8 cellular contexts compared by ENCODE assay signal in genomic region chr1:42846257-42847110, GRCh38. TPM values are rescaled to one million over a fixed set of nuclear protein-coding genes. Genes with fewer than 3 reads are reported as not detected.
DNase-seq lines count a peak whose midpoint lies in the region; ATAC-seq and TF ChIP-seq lines count a peak whose summit lies in the region.

TSS of gene ZNF691 (plus strand) at chr1:42846613. CDS start at chr1:42849659, 3,046 bp downstream.

- DNase-seq in GM10266 (ENCODE audit: extremely low spot score) (peak; percentile 93), NB4 (ENCODE audit: low read depth) (peak; percentile 97), glutamatergic neuron (peak; percentile 86), osteoblast (ENCODE audit: insufficient read length, low spot score, missing footprints) (peak; percentile 97)
- peak; percentile 81 to 92 for DNase-seq in activated naive CD4-positive, alpha-beta T cell treated with anti-CD3 and anti-CD28 coated beads, Interleukin-2, amount 50 U/mL, for 72 hours (ENCODE audit: low spot score in 2 of 2)

- H3K27ac Mint-ChIP-seq in activated naive CD4-positive, alpha-beta T cell treated with anti-CD3 and anti-CD28 coated beads, Interleukin-2, amount 50 U/mL, for 72 hours = peak within 1 kb of the TSS; percentile 90 to 92
- peak within 1 kb of the TSS; percentile 87 for H3K27ac Mint-ChIP-seq in glutamatergic neuron (ENCODE audit: unreplicated experiment)

- H3K27me3 Mint-ChIP-seq in glutamatergic neuron (ENCODE audit: unreplicated experiment) = peaks cover 2% of the 10 kb centered on the region

- peaks cover 46 to 62% of the 10 kb centered on the region in 2 donors for H3K36me3 Mint-ChIP-seq in activated naive CD4-positive, alpha-beta T cell treated with anti-CD3 and anti-CD28 coated beads, Interleukin-2, amount 50 U/mL, for 72 hours
- peaks cover 10% of the 10 kb centered on the region for H3K36me3 Mint-ChIP-seq in glutamatergic neuron (ENCODE audit: unreplicated experiment)

- under 1% methylated on average over 50 of the region's 50 CpGs for WGBS in thymus

- H3K9me3 Mint-ChIP-seq in activated naive CD4-positive, alpha-beta T cell treated with anti-CD3 and anti-CD28 coated beads, Interleukin-2, amount 50 U/mL, for 72 hours = peaks cover 9 to 10% of the 10 kb centered on the region in 2 donors
- peaks cover 3% of the 10 kb centered on the region for H3K9me3 Mint-ChIP-seq in glutamatergic neuron (ENCODE audit: unreplicated experiment)

- no peaks in the 10 kb centered on the region for H3K27me3 ChIP-seq in osteoblast (ENCODE audit: insufficient read depth, low read length)
- no peaks in the 10 kb centered on the region for H3K27me3 ChIP-seq in thymus (ENCODE audit: control insufficient read depth, insufficient read depth)

- H3K36me3 ChIP-seq in osteoblast (ENCODE audit: insufficient read depth, low read length) (peaks cover 29% of the 10 kb centered on the region), thymus (ENCODE audit: control insufficient read depth, insufficient read depth) (peaks cover 11% of the 10 kb centered on the region)

- TF ChIP-seq POLR2A in NB4 (IDR thresholded peaks at IDR 0.05; ENCODE audit: extremely low read depth, insufficient read length) = peak; percentile 68

- H3K27ac ChIP-seq in osteoblast (ENCODE audit: low read depth, low read length) (peak within 1 kb of the TSS; percentile 58), thymus (ENCODE audit: low read depth) (peak within 1 kb of the TSS; percentile 58)

- H2AFZ ChIP-seq in osteoblast (ENCODE audit: low read length) = peak within 1 kb of the TSS; percentile 90

- H3K4me3 ChIP-seq in NB4 (ENCODE audit: low read depth, low read length) (peak within 1 kb of the TSS; percentile 87), osteoblast (ENCODE audit: insufficient read depth, low read length) (peak within 1 kb of the TSS; percentile 88), thymus (ENCODE audit: low read length) (peak within 1 kb of the TSS; percentile 68)

- ATAC-seq in HG02571 (IDR thresholded peaks at IDR 0.05; ENCODE audit: unreplicated experiment) (peak; percentile 93), SK-N-SH treated with all-trans-retinoic acid at 6 μM for 48 hours (peak; percentile 99)
- peak; percentile 93 to 95 for ATAC-seq in activated naive CD4-positive, alpha-beta T cell treated with anti-CD3 and anti-CD28 coated beads, Interleukin-2, amount 50 U/mL, for 72 hours

- peak within 1 kb of the TSS; percentile 100 for H3K4me3 Mint-ChIP-seq in glutamatergic neuron (ENCODE audit: unreplicated experiment)

- H3K79me2 ChIP-seq in osteoblast (ENCODE audit: insufficient read depth, low read length) = peaks cover 16% of the 10 kb centered on the region

- TF ChIP-seq CTCF in GM10266 (IDR thresholded peaks at IDR 0.05; ENCODE audit: control insufficient read depth, insufficient read depth, low read depth, missing control alignments) (peak; percentile 46), NB4 (IDR thresholded peaks at IDR 0.05; ENCODE audit: low read depth, low read length) (peak; percentile 9), glutamatergic neuron (IDR thresholded peaks at IDR 0.05; ENCODE audit: partially characterized antibody, unreplicated experiment) (no peak), osteoblast (IDR thresholded peaks at IDR 0.05; ENCODE audit: extremely low read depth, low read depth, low read length) (peak; percentile 39)

- peaks cover 4% of the 10 kb centered on the region for H4K20me1 ChIP-seq in osteoblast (ENCODE audit: insufficient read depth, low read length)

- H3K9me3 ChIP-seq in osteoblast (ENCODE audit: low read depth, low read length) (peaks cover 8% of the 10 kb centered on the region), thymus (ENCODE audit: control insufficient read depth) (no peaks in the 10 kb centered on the region)

- H3K4me2 ChIP-seq in osteoblast (ENCODE audit: insufficient read depth, low read length) = peak within 1 kb of the TSS; percentile 95

- H3K4me1 ChIP-seq in osteoblast (ENCODE audit: insufficient read depth, low read length) (peaks cover 22% of the 10 kb centered on the region), thymus (ENCODE audit: control insufficient read depth, insufficient read depth, low read length) (peaks cover 18% of the 10 kb centered on the region)

- peaks cover 5% of the 10 kb centered on the region for H3K4me1 Mint-ChIP-seq in glutamatergic neuron (ENCODE audit: low read depth, unreplicated experiment)

TF ChIP-seq in SK-N-SH treated with all-trans-retinoic acid at 6 μM for 48 hours, 23 proteins besides CTCF, POLR2A, EP300 and RAD21:
- TF ChIP-seq TSHZ2 (CRISPR knock-in tag; IDR thresholded peaks at IDR 0.05) = 0 out of 2 replicates have a peak, but pooled peaks have one; percentile 12
- TF ChIP-seq ZC3H10 (CRISPR knock-in tag; IDR thresholded peaks at IDR 0.05) = no peak

RNA-seq across cellular contexts. Expression of gene ZNF691, which starts in this region (rescaled TPM):
- 1 to 10 TPM; 6.3 to 9.8 TPM for total RNA-seq in activated naive CD4-positive, alpha-beta T cell treated with anti-CD3 and anti-CD28 coated beads, Interleukin-2, amount 50 U/mL, for 72 hours
- total RNA-seq in glutamatergic neuron (ENCODE audit: unreplicated experiment) (9.5 TPM), osteoblast (5.4 and 6.5 TPM in 2 replicates)
- polyA plus RNA-seq in thymus = 18.7 TPM

Comparison
In these comparisons a context has a peak if more than half of its experiments do, and no peak if none do; other contexts are left out.
1. Peak in every context shown above with its lines: DNase-seq, ATAC-seq, H3K4me3 ChIP-seq and H3K27ac ChIP-seq.